In the genomic region with DNA sequence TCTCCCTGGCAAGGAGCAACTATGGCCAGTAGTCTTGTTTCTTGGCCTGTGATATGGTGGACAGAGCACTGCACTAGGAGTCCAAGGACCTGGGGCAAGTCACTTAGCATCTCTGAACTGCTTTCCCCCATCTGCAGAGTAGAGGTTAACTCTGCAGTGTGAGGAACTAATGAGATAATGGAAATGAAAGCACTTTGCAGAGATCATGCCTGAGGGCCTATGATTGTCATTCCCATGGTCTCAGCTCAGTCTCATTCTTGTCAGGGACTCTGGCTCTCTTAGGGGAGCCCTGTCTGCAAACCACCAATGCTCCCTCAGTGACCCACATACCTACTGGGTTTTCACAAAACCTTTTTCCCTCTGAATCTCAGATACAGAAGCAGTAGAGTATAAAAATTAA, we compare ENCODE assay signal across 24 cellular contexts. TPM values are rescaled to one million over a fixed set of nuclear protein-coding genes. Genes with fewer than 3 reads are reported as not detected.
A peak's percentile ranks its signal among the peaks of the same experiment; 100 is the strongest.
DNase-seq lines count a peak whose midpoint lies in the region; ATAC-seq, FAIRE-seq and TF ChIP-seq lines count a peak whose summit lies in the region.
"Had no signal": no experiment of that assay in that cellular context is flagged by ENCODE, and none has a peak within 500 bp of the region (broad histone marks: within the 10 kb centered on the region; RNA-seq: fewer than 3 reads in every experiment).

No MANE protein-coding gene starts in this region.

- H3K27me3 ChIP-seq in stomach (no peaks in the 10 kb centered on the region), small intestine (ENCODE audit: control insufficient read depth in 2 of 2, insufficient read depth in 2 of 2, low read length in 2 of 2) (no peaks in the 10 kb centered on the region)
- H3K27me3 ChIP-seq: transverse colon had no signal

- no peak for TF ChIP-seq EP300 in stomach (IDR thresholded peaks at IDR 0.05)

- H3K4me3 ChIP-seq in stomach (no peak overlapping the region), small intestine (ENCODE audit: low read depth in 1 of 2, low read length in 2 of 2) (no peak overlapping the region)
- H3K4me3 ChIP-seq: transverse colon had no signal

- intact Hi-C loops in stomach (cut with DNase I; ENCODE audit: low total_unique reads): no loop called here

- no peak for ATAC-seq in activated CD8-positive, alpha-beta memory T cell treated with anti-CD3 and anti-CD28 coated beads, Interleukin-2, amount 10 ng/mL, durations not matched to agents 7 days and 5 days
- ATAC-seq: stimulated activated naive CD8-positive, alpha-beta T cell treated with anti-CD3 and anti-CD28 coated beads, Interleukin-15, amount 100 ng/mL, for 72 hours had no signal

- H3K36me3 Mint-ChIP-seq in activated CD8-positive, alpha-beta memory T cell treated with anti-CD3 and anti-CD28 coated beads, Interleukin-2, amount 10 ng/mL, durations not matched to agents 7 days and 5 days: peaks cover 57% of the 10 kb centered on the region

- DNase-seq in activated CD8-positive, alpha-beta memory T cell treated with anti-CD3 and anti-CD28 coated beads, Interleukin-2, amount 10 ng/mL, durations not matched to agents 7 days and 5 days: no peak
- no peak for DNase-seq in activated CD8-positive, alpha-beta memory T cell treated with anti-CD3 and anti-CD28 coated beads for 24 hours
- no peak for DNase-seq in HTR-8/SVneo (ENCODE audit: insufficient read length, low spot score)
- peak; percentile 3 for DNase-seq in iPS-NIHi7 (ENCODE audit: extremely low spot score)
- DNase-seq in stomach: no peak
- DNase-seq in NCI-H82 treated with DMSO at 0.1 percent for 48 hours (lab: John Stamatoyannopoulos, UW; ENCODE audit: unreplicated experiment): no peak
- no peak for DNase-seq in small intestine
- DNase-seq in DMS79 (lab: John Stamatoyannopoulos, UW): no peak
- DNase-seq: activated CD4-positive, alpha-beta T cell treated with anti-CD3 and anti-CD28 coated beads for 1 hour; aorta; DMS153; effector CD8-positive, alpha-beta T cell; GOT3; head of caudate nucleus; NCI-H1092; NCI-H187 treated with DMSO at 0.1 percent for 48 hours; RPMI8226; stimulated activated naive CD8-positive, alpha-beta T cell treated with anti-CD3 and anti-CD28 coated beads, Interleukin-15, amount 100 ng/mL, for 72 hours; T-helper 2 cell; transverse colon had no signal

- H3K4me1 ChIP-seq in stomach: peaks cover 30 to 62% (median 50%) of the 10 kb centered on the region in 4 donors
- H3K4me1 ChIP-seq in small intestine (ENCODE audit: control insufficient read depth in 2 of 2, insufficient read depth in 1 of 2, low read depth in 1 of 2, low read length in 1 of 2): peaks cover 0 to 6% of the 10 kb centered on the region in 2 donors

- H3K27me3 Mint-ChIP-seq in activated CD8-positive, alpha-beta memory T cell treated with anti-CD3 and anti-CD28 coated beads, Interleukin-2, amount 10 ng/mL, durations not matched to agents 7 days and 5 days: no peaks in the 10 kb centered on the region
- H3K27me3 Mint-ChIP-seq: B cell; progenitor cell of endocrine pancreas; stimulated activated naive CD8-positive, alpha-beta T cell treated with anti-CD3 and anti-CD28 coated beads, Interleukin-15, amount 100 ng/mL, for 72 hours had no signal

- H3K9me3 ChIP-seq in stomach (no peaks in the 10 kb centered on the region), small intestine (ENCODE audit: control insufficient read depth, low read depth) (no peaks in the 10 kb centered on the region)
- H3K9me3 ChIP-seq: transverse colon had no signal

- no peak overlapping the region for H3K4me3 Mint-ChIP-seq in activated CD8-positive, alpha-beta memory T cell treated with anti-CD3 and anti-CD28 coated beads, Interleukin-2, amount 10 ng/mL, durations not matched to agents 7 days and 5 days
- H3K4me3 Mint-ChIP-seq: B cell; stimulated activated naive CD8-positive, alpha-beta T cell treated with anti-CD3 and anti-CD28 coated beads, Interleukin-15, amount 100 ng/mL, for 72 hours had no signal

- H3K36me3 ChIP-seq in stomach (peaks cover 71 to 92% (median 87%) of the 10 kb centered on the region in 4 donors), small intestine (ENCODE audit: control insufficient read depth in 2 of 2, insufficient read depth in 2 of 2, low read length in 2 of 2) (peaks cover 37 to 52% of the 10 kb centered on the region in 2 donors)

- no peak for TF ChIP-seq POLR2A in stomach (IDR thresholded peaks at IDR 0.05)

- H3K4me1 Mint-ChIP-seq in activated CD8-positive, alpha-beta memory T cell treated with anti-CD3 and anti-CD28 coated beads, Interleukin-2, amount 10 ng/mL, durations not matched to agents 7 days and 5 days: peaks cover 22% of the 10 kb centered on the region
- H3K4me1 Mint-ChIP-seq: B cell had no signal

- H3K9me3 Mint-ChIP-seq in activated CD8-positive, alpha-beta memory T cell treated with anti-CD3 and anti-CD28 coated beads, Interleukin-2, amount 10 ng/mL, durations not matched to agents 7 days and 5 days (ENCODE audit: low read depth): no peaks in the 10 kb centered on the region
- H3K9me3 Mint-ChIP-seq: activated naive CD4-positive, alpha-beta T cell treated with anti-CD3 and anti-CD28 coated beads, Interleukin-2, amount 50 U/mL, for 72 hours; stimulated activated naive CD8-positive, alpha-beta T cell treated with anti-CD3 and anti-CD28 coated beads, Interleukin-15, amount 100 ng/mL, for 72 hours had no signal

- CTCF ChIA-PET in activated CD8-positive, alpha-beta memory T cell treated with anti-CD3 and anti-CD28 coated beads, Interleukin-2, amount 10 ng/mL, durations not matched to agents 7 days and 5 days (lab: Charles Lee): interaction anchor here (0.6 to 1.2 kb wide), 2 partner anchors 9 to 170 kb away, joined by 3 to 4 read pairs; no protein-coding TSS in a partner anchor

- peak overlapping the region in 3 of 5 donors; percentile 42 to 89 (median 83) for H3K27ac ChIP-seq in stomach
- no peak overlapping the region for H3K27ac ChIP-seq in small intestine (ENCODE audit: low read depth in 1 of 2, low read length in 1 of 2)

- FAIRE-seq in HTR-8/SVneo (lab: Jason Lieb, UNC) (peak; percentile 63), small intestine (lab: Jason Lieb, UNC) (no peak)
- FAIRE-seq: colon had no signal

- H3K27ac Mint-ChIP-seq in activated CD8-positive, alpha-beta memory T cell treated with anti-CD3 and anti-CD28 coated beads, Interleukin-2, amount 10 ng/mL, durations not matched to agents 7 days and 5 days: peak overlapping the region; percentile 49
- H3K27ac Mint-ChIP-seq: progenitor cell of endocrine pancreas had no signal

- TF ChIP-seq CTCF in stomach (IDR thresholded peaks at IDR 0.05): no peak

RNA-seq across cellular contexts. Expression of gene PNMA1, which starts 6.5 kb away (rescaled TPM):
- 10 to 100 TPM; 27.1 to 36.6 TPM for total RNA-seq in activated CD8-positive, alpha-beta memory T cell treated with anti-CD3 and anti-CD28 coated beads, Interleukin-2, amount 10 ng/mL, durations not matched to agents 7 days and 5 days
- total RNA-seq in stomach: 10 to 100 TPM; 17.9 to 42.3 (median 19.3) TPM
- 10 to 100 TPM; 13.9 to 17.1 (median 15.6) TPM for polyA plus RNA-seq in stomach
- polyA plus RNA-seq in small intestine: 10 to 100 TPM; 10.8 to 23.5 (median 17.0) TPM

Comparison
In these comparisons a context has a peak if more than half of its experiments do, and no peak if none do; other contexts are left out.
1. H3K27ac ChIP-seq: peak in stomach (3 of 5); none in small intestine (0 of 2).